ENCODE assay signal across 9 cellular contexts in the genomic region with DNA sequence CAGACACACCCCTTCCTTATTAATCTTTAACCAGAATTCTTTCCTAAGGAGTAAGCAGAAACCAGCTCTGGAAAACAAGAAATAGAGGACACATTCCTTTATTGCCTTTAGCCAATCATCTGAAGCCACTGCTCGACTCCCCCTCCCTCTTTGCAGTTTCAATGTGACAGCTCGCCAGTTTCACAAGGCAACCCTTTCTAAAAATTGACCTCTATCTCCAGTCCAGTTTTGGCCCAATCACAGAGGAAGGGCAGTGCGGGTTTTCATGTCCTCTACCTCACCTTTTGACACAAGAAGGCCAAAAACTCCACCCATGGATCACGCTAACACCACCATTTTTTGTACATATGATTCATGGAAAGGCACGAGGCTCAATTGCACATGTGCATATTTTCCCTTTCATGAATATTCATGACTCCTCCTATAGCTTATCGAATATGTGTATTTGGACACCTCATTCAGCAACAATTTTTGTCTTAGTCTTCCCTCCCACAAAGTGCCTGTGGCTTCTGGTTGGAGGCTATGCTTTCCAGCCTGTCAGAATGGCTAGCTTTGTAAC. TPM values are rescaled to one million over a fixed set of nuclear protein-coding genes. Genes with fewer than 3 reads are reported as not detected.
DNase-seq lines count a peak whose midpoint lies in the region; ATAC-seq, FAIRE-seq and TF ChIP-seq lines count a peak whose summit lies in the region.
"Had no signal": no experiment of that assay in that cellular context is flagged by ENCODE, and none has a peak within 500 bp of the region (broad histone marks: within the 10 kb centered on the region; RNA-seq: fewer than 3 reads in every experiment).

No MANE protein-coding gene starts in this region.

- H3K27ac ChIP-seq in esophagus (ENCODE audit: low read depth in 2 of 2, low read length in 1 of 2) (peak overlapping the region; percentile 55 to 67), ovary (peak overlapping the region; percentile 44 to 77)
- H3K27ac ChIP-seq: neutrophil had no signal

- H3K4me3 ChIP-seq in MG63 (peak overlapping the region; percentile 5; the same call in 1 of the 2 replicates), esophagus (ENCODE audit: low read depth in 1 of 2, low read length in 2 of 2) (no peak overlapping the region), ovary (no peak overlapping the region)

- H3K9me3 Mint-ChIP-seq in naive thymus-derived CD8-positive, alpha-beta T cell = peaks cover 0 to 5% (median 0%) of the 10 kb centered on the region in 9 donors

- POLR2A ChIA-PET in naive thymus-derived CD8-positive, alpha-beta T cell (lab: Charles Lee) = no interaction called here

- peaks cover 9% of the 10 kb centered on the region for H3K27me3 Mint-ChIP-seq in T-helper 17 cell
- peaks cover 3 to 25% (median 11%) of the 10 kb centered on the region in 5 donors for H3K27me3 Mint-ChIP-seq in naive thymus-derived CD8-positive, alpha-beta T cell

- H3K4me1 ChIP-seq in esophagus (ENCODE audit: control insufficient read depth in 2 of 2, insufficient read depth in 2 of 2, low read length in 1 of 2) (peaks cover 0 to 2% of the 10 kb centered on the region in 2 donors), ovary (ENCODE audit: insufficient read depth) (peaks cover 7% of the 10 kb centered on the region)

- no peak for ATAC-seq in T-helper 17 cell
- ATAC-seq in naive thymus-derived CD8-positive, alpha-beta T cell = no peak
- no peak for ATAC-seq in GM18873 (IDR thresholded peaks at IDR 0.05; ENCODE audit: low FRiP score, unreplicated experiment)

- FAIRE-seq in GM19239 (lab: Jason Lieb, UNC) = peak; percentile 95

- H3K27ac Mint-ChIP-seq in T-helper 17 cell = no peak overlapping the region
- no peak overlapping the region for H3K27ac Mint-ChIP-seq in naive thymus-derived CD8-positive, alpha-beta T cell

- DNase-seq in GM19239 (ENCODE audit: insufficient read length, low spot score) (no peak), MG63 (peak; percentile 90), ovary (peak in 2 of 5 donors; percentile 32 to 37), T-helper 17 cell (no peak), occipital lobe (lab: John Stamatoyannopoulos, UW) (no peak)
- DNase-seq in naive thymus-derived CD8-positive, alpha-beta T cell = no peak

- intact Hi-C loops in ovary (cut with DNase I) = no loop called here

- H3K9me3 ChIP-seq in MG63 = no peaks in the 10 kb centered on the region
- no peaks in the 10 kb centered on the region for H3K9me3 ChIP-seq in esophagus (ENCODE audit: control insufficient read depth in 2 of 2, insufficient read depth in 1 of 2, low read depth in 1 of 2, low read length in 1 of 2)
- no peaks in the 10 kb centered on the region for H3K9me3 ChIP-seq in ovary
- H3K9me3 ChIP-seq in T-helper 17 cell (ENCODE audit: control insufficient read depth, low read length, poor library complexity, severe bottlenecking) = no peaks in the 10 kb centered on the region
- H3K9me3 ChIP-seq: neutrophil had no signal

- TF ChIP-seq POLR2A in ovary (IDR thresholded peaks at IDR 0.05) = no peak

- H3K4me3 Mint-ChIP-seq in T-helper 17 cell = no peak overlapping the region
- H3K4me3 Mint-ChIP-seq in naive thymus-derived CD8-positive, alpha-beta T cell = no peak overlapping the region

- H3K36me3 ChIP-seq in MG63 (no peaks in the 10 kb centered on the region), esophagus (ENCODE audit: control insufficient read depth in 2 of 2, insufficient read depth in 2 of 2, low read length in 1 of 2) (no peaks in the 10 kb centered on the region), ovary (no peaks in the 10 kb centered on the region)
- H3K36me3 ChIP-seq: neutrophil had no signal

- TF ChIP-seq EP300 in ovary (IDR thresholded peaks at IDR 0.05) = no peak

- H3K36me3 Mint-ChIP-seq in T-helper 17 cell (ENCODE audit: low read depth) = peaks cover 5% of the 10 kb centered on the region
- peaks cover 1 to 10% (median 2%) of the 10 kb centered on the region in 3 donors for H3K36me3 Mint-ChIP-seq in naive thymus-derived CD8-positive, alpha-beta T cell

- no peak for TF ChIP-seq CTCF in ovary (IDR thresholded peaks at IDR 0.05)

- peaks cover 17% of the 10 kb centered on the region for H3K4me1 Mint-ChIP-seq in T-helper 17 cell
- peaks cover 0 to 22% (median under 1%) of the 10 kb centered on the region in 4 donors for H3K4me1 Mint-ChIP-seq in naive thymus-derived CD8-positive, alpha-beta T cell

- H3K27me3 ChIP-seq in MG63 (no peaks in the 10 kb centered on the region), esophagus (ENCODE audit: control insufficient read depth in 1 of 2, insufficient read depth in 2 of 2, low read length in 2 of 2) (no peaks in the 10 kb centered on the region), ovary (no peaks in the 10 kb centered on the region)

- WGBS in esophagus, 2 donors = 41 to 56% methylated on average over 6 of the region's 6 CpGs
- WGBS in ovary, 3 donors = 12 to 34% (median 26%) methylated on average over 6 of the region's 6 CpGs

RNA-seq across cellular contexts. Expression of a gene that starts 24.3 kb away (rescaled TPM):
- 32.0 and 47.1 TPM in 2 replicates for total RNA-seq in MG63 (2014; rRNA removed; shearing (Covaris generic); ENCODE audit: low replicate concordance)
- polyA plus RNA-seq in esophagus (1 to 10 TPM; 1.4 to 2.6 TPM), ovary (10 to 100 TPM; 22.7 to 31.5 TPM)
- total RNA-seq in ovary (10 to 100 TPM in 3 of 7 donors, 1 to 10 TPM in 4; 5.7 to 16.9 (median 9.9) TPM), T-helper 17 cell (10 to 100 TPM in 1 of 2 donors, 1 to 10 TPM in 1; 5.4 to 10.3 TPM), occipital lobe (8.4 TPM)
- under 1 TPM; 0.57 to 0.58 TPM for total RNA-seq in naive thymus-derived CD8-positive, alpha-beta T cell
- 1 to 10 TPM; 1.0 to 3.2 (median 2.6) TPM for polyA plus RNA-seq in naive thymus-derived CD8-positive, alpha-beta T cell

RNA-seq across cellular contexts. Expression of a gene that starts 25.7 kb away (rescaled TPM):
- total RNA-seq in MG63 (2014; rRNA removed; shearing (Covaris generic); ENCODE audit: low replicate concordance) = not detected in 2 replicates
- polyA plus RNA-seq in esophagus = not detected
- total RNA-seq in ovary = under 1 TPM in 1 of 7 donors, not detected in 6; 0.18 TPM
- not detected for polyA plus RNA-seq in ovary
- total RNA-seq in T-helper 17 cell = not detected
- total RNA-seq in naive thymus-derived CD8-positive, alpha-beta T cell = not detected
- not detected for polyA plus RNA-seq in naive thymus-derived CD8-positive, alpha-beta T cell
- 2.0 TPM for total RNA-seq in occipital lobe

RNA-seq across cellular contexts. Expression of a gene that starts 40.3 kb away (rescaled TPM):
- 40.8 and 44.7 TPM in 2 replicates for total RNA-seq in MG63 (2014; rRNA removed; shearing (Covaris generic); ENCODE audit: low replicate concordance)
- polyA plus RNA-seq in esophagus = 1 to 10 TPM; 2.3 to 2.7 TPM
- 10 to 100 TPM in 4 of 7 donors, 1 to 10 TPM in 3; 6.4 to 20.4 (median 11.3) TPM for total RNA-seq in ovary
- polyA plus RNA-seq in ovary = 10 to 100 TPM; 23.0 to 56.2 TPM
- total RNA-seq in T-helper 17 cell = 1 to 10 TPM; 1.9 to 3.8 TPM
- total RNA-seq in naive thymus-derived CD8-positive, alpha-beta T cell = 1 to 10 TPM; 2.9 to 3.7 TPM
- polyA plus RNA-seq in naive thymus-derived CD8-positive, alpha-beta T cell = 1 to 10 TPM; 1.0 to 6.9 (median 2.9) TPM
- total RNA-seq in occipital lobe = 10.0 TPM

RNA-seq across cellular contexts. Expression of a gene that starts 50.3 kb away (rescaled TPM):
- 14.3 and 18.7 TPM in 2 replicates for total RNA-seq in MG63 (2014; rRNA removed; shearing (Covaris generic); ENCODE audit: low replicate concordance)
- polyA plus RNA-seq in esophagus (1 to 10 TPM in 1 of 2 donors, under 1 TPM in 1; 0.94 to 1.1 TPM), ovary (10 to 100 TPM in 1 of 2 donors, 1 to 10 TPM in 1; 6.4 to 21.3 TPM)
- total RNA-seq in ovary (10 to 100 TPM in 1 of 7 donors, 1 to 10 TPM in 6; 2.1 to 10.0 (median 4.8) TPM), T-helper 17 cell (10 to 100 TPM; 17.6 to 19.5 TPM), occipital lobe (5.0 TPM)
- 1 to 10 TPM; 5.6 to 7.0 TPM for total RNA-seq in naive thymus-derived CD8-positive, alpha-beta T cell
- polyA plus RNA-seq in naive thymus-derived CD8-positive, alpha-beta T cell = 1 to 10 TPM; 3.7 to 7.0 (median 5.7) TPM
